Comparison of ENCODE assay signal across 1 cellular context in genomic region chr3:120039642-120040610, GRCh38.
TF ChIP-seq lines count a peak whose summit lies in the region.

No MANE protein-coding gene starts in this region.

TF ChIP-seq in HepG2, 621 proteins besides CTCF, POLR2A, EP300 and RAD21:
- no peak for TF ChIP-seq ZMAT5 (CRISPR knock-in tag; IDR thresholded peaks at IDR 0.05; ENCODE audit: borderline replicate concordance, low read depth)
- TF ChIP-seq, protein P1, sequence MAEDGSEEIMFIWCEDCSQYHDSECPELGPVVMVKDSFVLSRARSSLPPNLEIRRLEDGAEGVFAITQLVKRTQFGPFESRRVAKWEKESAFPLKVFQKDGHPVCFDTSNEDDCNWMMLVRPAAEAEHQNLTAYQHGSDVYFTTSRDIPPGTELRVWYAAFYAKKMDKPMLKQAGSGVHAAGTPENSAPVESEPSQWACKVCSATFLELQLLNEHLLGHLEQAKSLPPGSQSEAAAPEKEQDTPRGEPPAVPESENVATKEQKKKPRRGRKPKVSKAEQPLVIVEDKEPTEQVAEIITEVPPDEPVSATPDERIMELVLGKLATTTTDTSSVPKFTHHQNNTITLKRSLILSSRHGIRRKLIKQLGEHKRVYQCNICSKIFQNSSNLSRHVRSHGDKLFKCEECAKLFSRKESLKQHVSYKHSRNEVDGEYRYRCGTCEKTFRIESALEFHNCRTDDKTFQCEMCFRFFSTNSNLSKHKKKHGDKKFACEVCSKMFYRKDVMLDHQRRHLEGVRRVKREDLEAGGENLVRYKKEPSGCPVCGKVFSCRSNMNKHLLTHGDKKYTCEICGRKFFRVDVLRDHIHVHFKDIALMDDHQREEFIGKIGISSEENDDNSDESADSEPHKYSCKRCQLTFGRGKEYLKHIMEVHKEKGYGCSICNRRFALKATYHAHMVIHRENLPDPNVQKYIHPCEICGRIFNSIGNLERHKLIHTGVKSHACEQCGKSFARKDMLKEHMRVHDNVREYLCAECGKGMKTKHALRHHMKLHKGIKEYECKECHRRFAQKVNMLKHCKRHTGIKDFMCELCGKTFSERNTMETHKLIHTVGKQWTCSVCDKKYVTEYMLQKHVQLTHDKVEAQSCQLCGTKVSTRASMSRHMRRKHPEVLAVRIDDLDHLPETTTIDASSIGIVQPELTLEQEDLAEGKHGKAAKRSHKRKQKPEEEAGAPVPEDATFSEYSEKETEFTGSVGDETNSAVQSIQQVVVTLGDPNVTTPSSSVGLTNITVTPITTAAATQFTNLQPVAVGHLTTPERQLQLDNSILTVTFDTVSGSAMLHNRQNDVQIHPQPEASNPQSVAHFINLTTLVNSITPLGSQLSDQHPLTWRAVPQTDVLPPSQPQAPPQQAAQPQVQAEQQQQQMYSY (CRISPR knock-in tag; IDR thresholded peaks at IDR 0.05) = no peak
- no peak for TF ChIP-seq MIXL1 (CRISPR knock-in tag; IDR thresholded peaks at IDR 0.05)
- peak; percentile 89 for TF ChIP-seq ZBTB33 (CRISPR knock-in tag; IDR thresholded peaks at IDR 0.05)
- TF ChIP-seq NKX3-1 (CRISPR knock-in tag; IDR thresholded peaks at IDR 0.05) = no peak
- TF ChIP-seq ZNF17 (CRISPR knock-in tag; IDR thresholded peaks at IDR 0.05) = no peak
- TF ChIP-seq STAG1 (CRISPR knock-in tag; IDR thresholded peaks at IDR 0.05) = peak; percentile 26
- no peak for TF ChIP-seq ZSCAN29 (CRISPR knock-in tag; conservative IDR thresholded peaks at IDR 0.05)
- TF ChIP-seq ZNF382 (CRISPR knock-in tag; IDR thresholded peaks at IDR 0.05; ENCODE audit: borderline replicate concordance) = no peak
- no peak for TF ChIP-seq ZNF75D (CRISPR knock-in tag; IDR thresholded peaks at IDR 0.05; ENCODE audit: borderline replicate concordance)
- no peak for TF ChIP-seq FOSL1 (CRISPR knock-in tag; IDR thresholded peaks at IDR 0.05; ENCODE audit: borderline replicate concordance)
- TF ChIP-seq IKZF4 (CRISPR knock-in tag; IDR thresholded peaks at IDR 0.05; ENCODE audit: borderline replicate concordance, low read depth, not compliant biosample characterization) = no peak
- TF ChIP-seq, protein P2, sequence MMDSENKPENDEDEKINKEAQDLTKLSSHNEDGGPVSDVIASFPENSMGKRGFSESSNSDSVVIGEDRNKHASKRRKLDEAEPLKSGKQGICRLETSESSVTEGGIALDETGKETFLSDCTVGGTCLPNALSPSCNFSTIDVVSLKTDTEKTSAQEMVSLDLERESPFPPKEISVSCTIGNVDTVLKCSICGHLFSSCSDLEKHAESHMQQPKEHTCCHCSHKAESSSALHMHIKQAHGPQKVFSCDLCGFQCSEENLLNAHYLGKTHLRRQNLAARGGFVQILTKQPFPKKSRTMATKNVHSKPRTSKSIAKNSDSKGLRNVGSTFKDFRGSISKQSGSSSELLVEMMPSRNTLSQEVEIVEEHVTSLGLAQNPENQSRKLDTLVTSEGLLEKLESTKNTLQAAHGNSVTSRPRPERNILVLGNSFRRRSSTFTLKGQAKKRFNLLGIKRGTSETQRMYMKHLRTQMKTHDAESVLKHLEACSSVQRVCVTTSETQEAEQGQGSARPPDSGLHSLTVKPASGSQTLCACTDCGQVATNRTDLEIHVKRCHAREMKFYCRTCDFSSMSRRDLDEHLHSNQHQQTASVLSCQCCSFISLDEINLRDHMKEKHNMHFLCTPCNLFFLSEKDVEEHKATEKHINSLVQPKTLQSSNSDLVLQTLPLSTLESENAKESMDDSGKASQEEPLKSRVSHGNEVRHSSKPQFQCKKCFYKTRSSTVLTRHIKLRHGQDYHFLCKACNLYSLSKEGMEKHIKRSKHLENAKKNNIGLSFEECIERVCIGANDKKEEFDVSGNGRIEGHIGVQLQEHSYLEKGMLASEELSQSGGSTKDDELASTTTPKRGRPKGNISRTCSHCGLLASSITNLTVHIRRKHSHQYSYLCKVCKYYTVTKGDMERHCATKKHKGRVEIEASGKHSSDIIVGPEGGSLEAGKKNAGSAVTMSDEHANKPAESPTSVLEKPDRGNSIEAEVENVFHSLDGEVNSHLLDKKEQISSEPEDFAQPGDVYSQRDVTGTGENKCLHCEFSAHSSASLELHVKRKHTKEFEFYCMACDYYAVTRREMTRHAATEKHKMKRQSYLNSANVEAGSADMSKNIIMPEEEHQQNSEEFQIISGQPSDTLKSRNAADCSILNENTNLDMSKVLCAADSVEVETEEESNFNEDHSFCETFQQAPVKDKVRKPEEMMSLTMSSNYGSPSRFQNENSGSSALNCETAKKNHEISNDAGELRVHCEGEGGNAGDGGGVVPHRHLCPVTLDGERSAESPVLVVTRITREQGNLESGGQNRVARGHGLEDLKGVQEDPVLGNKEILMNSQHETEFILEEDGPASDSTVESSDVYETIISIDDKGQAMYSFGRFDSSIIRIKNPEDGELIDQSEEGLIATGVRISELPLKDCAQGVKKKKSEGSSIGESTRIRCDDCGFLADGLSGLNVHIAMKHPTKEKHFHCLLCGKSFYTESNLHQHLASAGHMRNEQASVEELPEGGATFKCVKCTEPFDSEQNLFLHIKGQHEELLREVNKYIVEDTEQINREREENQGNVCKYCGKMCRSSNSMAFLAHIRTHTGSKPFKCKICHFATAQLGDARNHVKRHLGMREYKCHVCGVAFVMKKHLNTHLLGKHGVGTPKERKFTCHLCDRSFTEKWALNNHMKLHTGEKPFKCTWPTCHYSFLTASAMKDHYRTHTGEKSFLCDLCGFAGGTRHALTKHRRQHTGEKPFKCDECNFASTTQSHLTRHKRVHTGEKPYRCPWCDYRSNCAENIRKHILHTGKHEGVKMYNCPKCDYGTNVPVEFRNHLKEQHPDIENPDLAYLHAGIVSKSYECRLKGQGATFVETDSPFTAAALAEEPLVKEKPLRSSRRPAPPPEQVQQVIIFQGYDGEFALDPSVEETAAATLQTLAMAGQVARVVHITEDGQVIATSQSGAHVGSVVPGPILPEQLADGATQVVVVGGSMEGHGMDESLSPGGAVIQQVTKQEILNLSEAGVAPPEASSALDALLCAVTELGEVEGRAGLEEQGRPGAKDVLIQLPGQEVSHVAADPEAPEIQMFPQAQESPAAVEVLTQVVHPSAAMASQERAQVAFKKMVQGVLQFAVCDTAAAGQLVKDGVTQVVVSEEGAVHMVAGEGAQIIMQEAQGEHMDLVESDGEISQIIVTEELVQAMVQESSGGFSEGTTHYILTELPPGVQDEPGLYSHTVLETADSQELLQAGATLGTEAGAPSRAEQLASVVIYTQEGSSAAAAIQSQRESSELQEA (CRISPR knock-in tag; IDR thresholded peaks at IDR 0.05; ENCODE audit: not compliant biosample characterization) = no peak
- no peak for TF ChIP-seq ZC3H4 (CRISPR knock-in tag; IDR thresholded peaks at IDR 0.05; ENCODE audit: borderline replicate concordance)
- TF ChIP-seq ZNF562 (CRISPR knock-in tag; IDR thresholded peaks at IDR 0.05; ENCODE audit: borderline replicate concordance) = peak; percentile 94; the same call in 1 of the 2 replicates
- no peak for TF ChIP-seq ZNF446 (CRISPR knock-in tag; IDR thresholded peaks at IDR 0.05)
